Comparison of ENCODE assay signal across 17 cellular contexts in the genomic region with DNA sequence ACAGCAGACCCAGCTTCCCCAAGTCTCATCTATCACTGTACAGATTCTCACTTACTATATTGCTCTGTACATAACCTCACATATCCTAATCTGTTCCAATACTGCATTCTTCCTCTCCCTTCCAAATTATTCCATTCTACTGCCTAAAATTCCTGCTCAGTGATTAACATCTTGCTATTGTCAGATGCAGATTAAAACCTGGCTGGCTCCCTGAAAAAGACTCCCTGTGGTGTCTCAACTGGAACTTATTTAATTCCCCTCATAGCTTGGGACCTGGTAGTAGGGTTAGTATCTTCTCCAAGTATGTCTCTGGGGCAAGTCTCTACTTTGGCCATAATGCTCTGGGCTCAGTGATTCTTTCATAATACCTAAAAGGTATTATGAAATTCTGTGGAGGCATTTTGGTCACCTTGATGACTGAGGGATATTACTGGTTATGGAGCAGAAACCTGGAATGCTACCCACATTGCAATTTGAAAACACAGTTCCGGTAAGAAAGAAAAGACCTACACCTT. TPM values are rescaled to one million over a fixed set of nuclear protein-coding genes. Genes with fewer than 3 reads are reported as not detected.
DNase-seq lines count a peak whose midpoint lies in the region; ATAC-seq and TF ChIP-seq lines count a peak whose summit lies in the region.
"Had no signal": no experiment of that assay in that cellular context is flagged by ENCODE, and none has a peak within 500 bp of the region (broad histone marks: within the 10 kb centered on the region; RNA-seq: fewer than 3 reads in every experiment).

No MANE protein-coding gene starts in this region.

- H3K4me1 ChIP-seq in GM23338 (ENCODE audit: insufficient read depth): peaks cover 41% of the 10 kb centered on the region

- peak overlapping the region; percentile 25 for H3K4me2 ChIP-seq in GM23338

- no peak overlapping the region for H3K4me3 ChIP-seq in GM23338
- H3K4me3 ChIP-seq: gastroesophageal sphincter, K562, sigmoid colon had no signal

- peaks cover 34% of the 10 kb centered on the region for H4K20me1 ChIP-seq in GM23338 (replicated peaks; ENCODE audit: insufficient read depth)

- no peaks in the 10 kb centered on the region for H3K9me2 ChIP-seq in GM23338 (ENCODE audit: insufficient read depth)

- ATAC-seq in GM23338 (peak; percentile 87), WTC11 (peak; percentile 87), GM18517 (IDR thresholded peaks at IDR 0.05; ENCODE audit: unreplicated experiment) (no peak), HG03175 (IDR thresholded peaks at IDR 0.05; ENCODE audit: unreplicated experiment) (no peak)
- ATAC-seq: gastroesophageal sphincter; K562; naive thymus-derived CD8-positive, alpha-beta T cell; stimulated activated naive CD8-positive, alpha-beta T cell treated with anti-CD3 and anti-CD28 coated beads, Interleukin-15, amount 100 ng/mL, for 72 hours had no signal

- H3K27ac ChIP-seq in GM23338 (ENCODE audit: low read depth): peak overlapping the region; percentile 5; the same call in 1 of the 2 replicates
- H3K27ac ChIP-seq: gastroesophageal sphincter, sigmoid colon had no signal

- no peak for TF ChIP-seq CTCF in GM23338 (conservative IDR thresholded peaks at IDR 0.05; ENCODE audit: low read depth in 2 of 2)
- no peak for TF ChIP-seq CTCF in WTC11 (IDR thresholded peaks at IDR 0.05)
- no peak for TF ChIP-seq CTCF in osteocyte (IDR thresholded peaks at IDR 0.05)
- no peak for TF ChIP-seq CTCF in CD14-positive monocyte (IDR thresholded peaks at IDR 0.05)

- H3K9me3 Mint-ChIP-seq in GM23338 (no peaks in the 10 kb centered on the region), WTC11 (no peaks in the 10 kb centered on the region), osteocyte (ENCODE audit: unreplicated experiment) (no peaks in the 10 kb centered on the region), CD14-positive monocyte (peaks cover 0 to 2% (median 0%) of the 10 kb centered on the region in 7 donors)
- H3K9me3 Mint-ChIP-seq: naive thymus-derived CD8-positive, alpha-beta T cell; stimulated activated naive CD8-positive, alpha-beta T cell treated with anti-CD3 and anti-CD28 coated beads, Interleukin-15, amount 100 ng/mL, for 72 hours had no signal

- H3K27me3 ChIP-seq in GM23338 (ENCODE audit: insufficient read depth): no peaks in the 10 kb centered on the region
- H3K27me3 ChIP-seq: gastroesophageal sphincter, sigmoid colon had no signal

- H3K36me3 ChIP-seq in GM23338 (ENCODE audit: insufficient read depth): no peaks in the 10 kb centered on the region
- H3K36me3 ChIP-seq: gastroesophageal sphincter, sigmoid colon had no signal

- POLR2A ChIA-PET in WTC11 (lab: Charles Lee): no interaction called here

- no peak overlapping the region for H2AFZ ChIP-seq in GM23338

- CTCF ChIA-PET in WTC11 (lab: Charles Lee): no interaction called here

- H3F3A ChIP-seq in GM23338 (replicated peaks; ENCODE audit: low read depth): no peaks in the 10 kb centered on the region

- peak; percentile 68 for DNase-seq in GM23338 (ENCODE audit: low spot score)
- no peak for DNase-seq in WTC11 (ENCODE audit: low spot score)
- DNase-seq in fibroblast of peridontal ligament (ENCODE audit: extremely low read depth): peak; percentile 52
- no peak for DNase-seq in osteocyte (ENCODE audit: extremely low spot score, unreplicated experiment)
- DNase-seq in CD14-positive monocyte (ENCODE audit: low spot score): no peak
- DNase-seq in foreskin melanocyte: no peak
- DNase-seq: cortex of kidney; kidney; naive thymus-derived CD8-positive, alpha-beta T cell; NCI-H774; sigmoid colon; stimulated activated naive CD8-positive, alpha-beta T cell treated with anti-CD3 and anti-CD28 coated beads, Interleukin-15, amount 100 ng/mL, for 72 hours had no signal

- peaks cover 8% of the 10 kb centered on the region for H3K27me3 Mint-ChIP-seq in GM23338 (ENCODE audit: insufficient read depth, low read depth, poor library complexity)
- H3K27me3 Mint-ChIP-seq in WTC11 (ENCODE audit: low read depth): no peaks in the 10 kb centered on the region
- H3K27me3 Mint-ChIP-seq in osteocyte (ENCODE audit: unreplicated experiment): no peaks in the 10 kb centered on the region
- no peaks in the 10 kb centered on the region for H3K27me3 Mint-ChIP-seq in CD14-positive monocyte (ENCODE audit: low read depth in 3 of 3)
- H3K27me3 Mint-ChIP-seq: stimulated activated naive CD8-positive, alpha-beta T cell treated with anti-CD3 and anti-CD28 coated beads, Interleukin-15, amount 100 ng/mL, for 72 hours had no signal

- H3K36me3 Mint-ChIP-seq in GM23338 (ENCODE audit: low read depth) (peaks cover 4% of the 10 kb centered on the region; the same call in 1 of the 3 replicates), WTC11 (no peaks in the 10 kb centered on the region), osteocyte (ENCODE audit: unreplicated experiment) (no peaks in the 10 kb centered on the region), CD14-positive monocyte (no peaks in the 10 kb centered on the region)
- H3K36me3 Mint-ChIP-seq: activated naive CD8-positive, alpha-beta T cell; naive thymus-derived CD8-positive, alpha-beta T cell had no signal

- H3K4me3 Mint-ChIP-seq in GM23338 (peak overlapping the region; percentile 15; the same call in 1 of the 3 replicates), WTC11 (no peak overlapping the region), osteocyte (ENCODE audit: unreplicated experiment) (no peak overlapping the region), CD14-positive monocyte (no peak overlapping the region)
- H3K4me3 Mint-ChIP-seq: activated naive CD8-positive, alpha-beta T cell; naive thymus-derived CD8-positive, alpha-beta T cell; stimulated activated naive CD8-positive, alpha-beta T cell treated with anti-CD3 and anti-CD28 coated beads, Interleukin-15, amount 100 ng/mL, for 72 hours had no signal

- peaks cover 96% of the 10 kb centered on the region for H3K79me2 ChIP-seq in GM23338 (replicated peaks; ENCODE audit: insufficient read depth)

- H3K4me1 Mint-ChIP-seq in GM23338 (peaks cover 45% of the 10 kb centered on the region), WTC11 (peaks cover 61% of the 10 kb centered on the region), osteocyte (ENCODE audit: unreplicated experiment) (peaks cover 46% of the 10 kb centered on the region), CD14-positive monocyte (no peaks in the 10 kb centered on the region)
- H3K4me1 Mint-ChIP-seq: naive thymus-derived CD8-positive, alpha-beta T cell; stimulated activated naive CD8-positive, alpha-beta T cell treated with anti-CD3 and anti-CD28 coated beads, Interleukin-15, amount 100 ng/mL, for 72 hours had no signal

- intact Hi-C loops in CD14-positive monocyte (cut with micrococcal nuclease): no loop called here

- H3K27ac Mint-ChIP-seq in GM23338 (peak overlapping the region; percentile 1; the same call in 1 of the 2 replicates), WTC11 (peak overlapping the region; percentile 67), osteocyte (ENCODE audit: unreplicated experiment) (peak overlapping the region; percentile 4), CD14-positive monocyte (no peak overlapping the region)
- H3K27ac Mint-ChIP-seq: activated naive CD8-positive, alpha-beta T cell; naive thymus-derived CD8-positive, alpha-beta T cell; stimulated activated naive CD8-positive, alpha-beta T cell treated with anti-CD3 and anti-CD28 coated beads, Interleukin-15, amount 100 ng/mL, for 72 hours had no signal

TF ChIP-seq in WTC11, 78 proteins besides CTCF, POLR2A, EP300 and RAD21 (continues in another document):
- TF ChIP-seq, protein P1, sequence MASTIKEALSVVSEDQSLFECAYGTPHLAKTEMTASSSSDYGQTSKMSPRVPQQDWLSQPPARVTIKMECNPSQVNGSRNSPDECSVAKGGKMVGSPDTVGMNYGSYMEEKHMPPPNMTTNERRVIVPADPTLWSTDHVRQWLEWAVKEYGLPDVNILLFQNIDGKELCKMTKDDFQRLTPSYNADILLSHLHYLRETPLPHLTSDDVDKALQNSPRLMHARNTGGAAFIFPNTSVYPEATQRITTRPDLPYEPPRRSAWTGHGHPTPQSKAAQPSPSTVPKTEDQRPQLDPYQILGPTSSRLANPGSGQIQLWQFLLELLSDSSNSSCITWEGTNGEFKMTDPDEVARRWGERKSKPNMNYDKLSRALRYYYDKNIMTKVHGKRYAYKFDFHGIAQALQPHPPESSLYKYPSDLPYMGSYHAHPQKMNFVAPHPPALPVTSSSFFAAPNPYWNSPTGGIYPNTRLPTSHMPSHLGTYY (CRISPR knock-in tag; IDR thresholded peaks at IDR 0.05): no peak
- TF ChIP-seq TP53 (CRISPR knock-in tag; IDR thresholded peaks at IDR 0.05) (no peak), ZNF317 (CRISPR knock-in tag; IDR thresholded peaks at IDR 0.05; ENCODE audit: borderline replicate concordance, low read depth) (no peak), RELA (CRISPR knock-in tag; IDR thresholded peaks at IDR 0.05; ENCODE audit: borderline replicate concordance) (no peak)
- TF ChIP-seq, protein P2, sequence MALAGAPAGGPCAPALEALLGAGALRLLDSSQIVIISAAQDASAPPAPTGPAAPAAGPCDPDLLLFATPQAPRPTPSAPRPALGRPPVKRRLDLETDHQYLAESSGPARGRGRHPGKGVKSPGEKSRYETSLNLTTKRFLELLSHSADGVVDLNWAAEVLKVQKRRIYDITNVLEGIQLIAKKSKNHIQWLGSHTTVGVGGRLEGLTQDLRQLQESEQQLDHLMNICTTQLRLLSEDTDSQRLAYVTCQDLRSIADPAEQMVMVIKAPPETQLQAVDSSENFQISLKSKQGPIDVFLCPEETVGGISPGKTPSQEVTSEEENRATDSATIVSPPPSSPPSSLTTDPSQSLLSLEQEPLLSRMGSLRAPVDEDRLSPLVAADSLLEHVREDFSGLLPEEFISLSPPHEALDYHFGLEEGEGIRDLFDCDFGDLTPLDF (CRISPR knock-in tag; IDR thresholded peaks at IDR 0.05): no peak
- TF ChIP-seq, protein P3, sequence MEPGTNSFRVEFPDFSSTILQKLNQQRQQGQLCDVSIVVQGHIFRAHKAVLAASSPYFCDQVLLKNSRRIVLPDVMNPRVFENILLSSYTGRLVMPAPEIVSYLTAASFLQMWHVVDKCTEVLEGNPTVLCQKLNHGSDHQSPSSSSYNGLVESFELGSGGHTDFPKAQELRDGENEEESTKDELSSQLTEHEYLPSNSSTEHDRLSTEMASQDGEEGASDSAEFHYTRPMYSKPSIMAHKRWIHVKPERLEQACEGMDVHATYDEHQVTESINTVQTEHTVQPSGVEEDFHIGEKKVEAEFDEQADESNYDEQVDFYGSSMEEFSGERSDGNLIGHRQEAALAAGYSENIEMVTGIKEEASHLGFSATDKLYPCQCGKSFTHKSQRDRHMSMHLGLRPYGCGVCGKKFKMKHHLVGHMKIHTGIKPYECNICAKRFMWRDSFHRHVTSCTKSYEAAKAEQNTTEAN (CRISPR knock-in tag; IDR thresholded peaks at IDR 0.05): no peak

RNA-seq across cellular contexts. Expression of a gene that starts 55.8 kb away (rescaled TPM):
- 159 and 180 TPM in 2 replicates for total RNA-seq in GM23338 (2014; rRNA removed; shearing (Covaris generic))
- 136 and 149 TPM in 2 replicates for polyA plus RNA-seq in GM23338 (2016; fragmentation: Nextera tagmentation; extraction: Ambion mirVana)
- 397 to 512 TPM (median 493 TPM) in 3 replicates for total RNA-seq in WTC11 (2021)
- total RNA-seq in osteocyte: 184 and 213 TPM in 2 replicates
- polyA plus RNA-seq in CD14-positive monocyte: under 1 TPM in 1 of 2 donors, not detected in 1; 0.03 TPM
- polyA plus RNA-seq: K562 had no signal

Comparison
In these comparisons a context has a peak if more than half of its experiments do, and no peak if none do; other contexts are left out.
1. ATAC-seq: peak in GM23338 (single experiment) and WTC11 (single experiment); none in GM18517 (single experiment) and HG03175 (single experiment).
2. DNase-seq: peak in GM23338 (single experiment) and fibroblast of peridontal ligament (single experiment); none in WTC11 (single experiment), osteocyte (single experiment), CD14-positive monocyte (single experiment) and foreskin melanocyte (single experiment).
3. H3K27ac Mint-ChIP-seq: peak in GM23338 (single experiment), WTC11 (single experiment) and osteocyte (single experiment); none in CD14-positive monocyte (0 of 7).